In the genomic region with DNA sequence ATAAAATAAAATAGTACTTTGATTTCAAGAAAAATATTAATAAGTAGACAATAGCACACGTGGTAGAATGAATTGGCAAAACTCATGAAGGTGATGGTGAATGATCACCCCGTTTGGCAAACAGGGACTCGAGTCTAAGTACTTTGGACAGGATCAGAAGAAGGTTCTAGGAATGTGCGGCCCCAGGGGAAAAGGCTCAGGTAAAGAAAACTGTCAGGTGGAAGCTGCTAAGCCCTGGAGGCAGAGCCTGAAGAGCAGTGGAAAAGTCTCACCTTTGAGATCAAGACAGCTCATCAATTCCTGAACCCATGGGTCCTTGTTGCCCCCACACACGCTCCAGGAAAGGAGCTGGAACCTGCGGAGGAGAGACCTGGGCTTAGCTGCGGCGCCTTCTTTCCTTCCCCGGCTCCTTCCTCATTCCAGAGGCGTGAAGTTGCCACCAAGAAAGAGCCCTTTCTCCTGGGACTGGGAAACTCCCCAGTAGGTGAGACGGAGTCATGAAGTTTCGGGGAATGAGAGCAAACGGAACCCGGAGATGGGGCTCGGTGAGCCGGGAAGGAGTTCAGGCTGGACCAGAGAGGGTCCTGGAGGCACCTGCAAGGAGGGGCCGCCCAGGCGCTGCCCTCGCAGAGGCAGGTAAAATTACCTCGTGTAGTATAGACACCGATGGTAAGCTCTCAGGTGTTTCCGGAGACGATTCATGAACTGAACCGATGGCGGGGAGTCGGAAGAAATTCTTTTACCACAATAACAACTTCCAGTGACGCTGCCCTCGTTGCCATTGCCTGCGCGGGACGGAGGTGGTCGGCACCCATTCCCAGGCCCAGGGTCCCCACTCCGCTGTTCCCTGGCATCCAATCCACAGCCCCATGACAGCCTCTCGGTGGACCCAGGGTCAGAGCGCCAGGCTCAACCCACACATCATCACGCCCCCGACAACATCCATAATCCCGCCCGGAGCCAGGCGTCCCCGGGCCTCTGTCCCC, we compare ENCODE assay signal across 1 cellular context.
TF ChIP-seq lines count a peak whose summit lies in the region.

No MANE protein-coding gene starts in this region.

TF ChIP-seq in GM12878, 131 proteins besides CTCF, POLR2A, EP300 and RAD21:
- TF ChIP-seq HDAC2 (IDR thresholded peaks at IDR 0.05) (no peak), SPI1 (IDR thresholded peaks at IDR 0.05; ENCODE audit: borderline replicate concordance, insufficient read depth, low read depth, low read length) (no peak), TBL1XR1 (IDR thresholded peaks at IDR 0.05; ENCODE audit: low read depth, low read length) (no peak), RELA (IDR thresholded peaks at IDR 0.05; ENCODE audit: borderline replicate concordance, partially characterized antibody) (no peak), CHD1 (IDR thresholded peaks at IDR 0.05; ENCODE audit: low read depth, low read length) (no peak), SMC3 (IDR thresholded peaks at IDR 0.05; ENCODE audit: borderline replicate concordance, low read length) (no peak), IRF4 (IDR thresholded peaks at IDR 0.05; ENCODE audit: low read depth, low read length) (no peak), ZSCAN29 (IDR thresholded peaks at IDR 0.05) (no peak), IKZF2 (IDR thresholded peaks at IDR 0.05) (no peak), SMAD1 (IDR thresholded peaks at IDR 0.05; ENCODE audit: low read depth, partially characterized antibody) (no peak), ZBED1 (IDR thresholded peaks at IDR 0.05; ENCODE audit: borderline replicate concordance) (no peak), FOXM1 (IDR thresholded peaks at IDR 0.05; ENCODE audit: low read depth, low read length) (no peak), NR2C1 (IDR thresholded peaks at IDR 0.05) (no peak)
- TF ChIP-seq, protein P1, sequence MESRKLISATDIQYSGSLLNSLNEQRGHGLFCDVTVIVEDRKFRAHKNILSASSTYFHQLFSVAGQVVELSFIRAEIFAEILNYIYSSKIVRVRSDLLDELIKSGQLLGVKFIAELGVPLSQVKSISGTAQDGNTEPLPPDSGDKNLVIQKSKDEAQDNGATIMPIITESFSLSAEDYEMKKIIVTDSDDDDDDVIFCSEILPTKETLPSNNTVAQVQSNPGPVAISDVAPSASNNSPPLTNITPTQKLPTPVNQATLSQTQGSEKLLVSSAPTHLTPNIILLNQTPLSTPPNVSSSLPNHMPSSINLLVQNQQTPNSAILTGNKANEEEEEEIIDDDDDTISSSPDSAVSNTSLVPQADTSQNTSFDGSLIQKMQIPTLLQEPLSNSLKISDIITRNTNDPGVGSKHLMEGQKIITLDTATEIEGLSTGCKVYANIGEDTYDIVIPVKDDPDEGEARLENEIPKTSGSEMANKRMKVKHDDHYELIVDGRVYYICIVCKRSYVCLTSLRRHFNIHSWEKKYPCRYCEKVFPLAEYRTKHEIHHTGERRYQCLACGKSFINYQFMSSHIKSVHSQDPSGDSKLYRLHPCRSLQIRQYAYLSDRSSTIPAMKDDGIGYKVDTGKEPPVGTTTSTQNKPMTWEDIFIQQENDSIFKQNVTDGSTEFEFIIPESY (IDR thresholded peaks at IDR 0.05): no peak
- TF ChIP-seq, protein P2, sequence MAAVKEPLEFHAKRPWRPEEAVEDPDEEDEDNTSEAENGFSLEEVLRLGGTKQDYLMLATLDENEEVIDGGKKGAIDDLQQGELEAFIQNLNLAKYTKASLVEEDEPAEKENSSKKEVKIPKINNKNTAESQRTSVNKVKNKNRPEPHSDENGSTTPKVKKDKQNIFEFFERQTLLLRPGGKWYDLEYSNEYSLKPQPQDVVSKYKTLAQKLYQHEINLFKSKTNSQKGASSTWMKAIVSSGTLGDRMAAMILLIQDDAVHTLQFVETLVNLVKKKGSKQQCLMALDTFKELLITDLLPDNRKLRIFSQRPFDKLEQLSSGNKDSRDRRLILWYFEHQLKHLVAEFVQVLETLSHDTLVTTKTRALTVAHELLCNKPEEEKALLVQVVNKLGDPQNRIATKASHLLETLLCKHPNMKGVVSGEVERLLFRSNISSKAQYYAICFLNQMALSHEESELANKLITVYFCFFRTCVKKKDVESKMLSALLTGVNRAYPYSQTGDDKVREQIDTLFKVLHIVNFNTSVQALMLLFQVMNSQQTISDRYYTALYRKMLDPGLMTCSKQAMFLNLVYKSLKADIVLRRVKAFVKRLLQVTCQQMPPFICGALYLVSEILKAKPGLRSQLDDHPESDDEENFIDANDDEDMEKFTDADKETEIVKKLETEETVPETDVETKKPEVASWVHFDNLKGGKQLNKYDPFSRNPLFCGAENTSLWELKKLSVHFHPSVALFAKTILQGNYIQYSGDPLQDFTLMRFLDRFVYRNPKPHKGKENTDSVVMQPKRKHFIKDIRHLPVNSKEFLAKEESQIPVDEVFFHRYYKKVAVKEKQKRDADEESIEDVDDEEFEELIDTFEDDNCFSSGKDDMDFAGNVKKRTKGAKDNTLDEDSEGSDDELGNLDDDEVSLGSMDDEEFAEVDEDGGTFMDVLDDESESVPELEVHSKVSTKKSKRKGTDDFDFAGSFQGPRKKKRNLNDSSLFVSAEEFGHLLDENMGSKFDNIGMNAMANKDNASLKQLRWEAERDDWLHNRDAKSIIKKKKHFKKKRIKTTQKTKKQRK (IDR thresholded peaks at IDR 0.05; ENCODE audit: low read depth, low read length): no peak
- TF ChIP-seq, protein P3, sequence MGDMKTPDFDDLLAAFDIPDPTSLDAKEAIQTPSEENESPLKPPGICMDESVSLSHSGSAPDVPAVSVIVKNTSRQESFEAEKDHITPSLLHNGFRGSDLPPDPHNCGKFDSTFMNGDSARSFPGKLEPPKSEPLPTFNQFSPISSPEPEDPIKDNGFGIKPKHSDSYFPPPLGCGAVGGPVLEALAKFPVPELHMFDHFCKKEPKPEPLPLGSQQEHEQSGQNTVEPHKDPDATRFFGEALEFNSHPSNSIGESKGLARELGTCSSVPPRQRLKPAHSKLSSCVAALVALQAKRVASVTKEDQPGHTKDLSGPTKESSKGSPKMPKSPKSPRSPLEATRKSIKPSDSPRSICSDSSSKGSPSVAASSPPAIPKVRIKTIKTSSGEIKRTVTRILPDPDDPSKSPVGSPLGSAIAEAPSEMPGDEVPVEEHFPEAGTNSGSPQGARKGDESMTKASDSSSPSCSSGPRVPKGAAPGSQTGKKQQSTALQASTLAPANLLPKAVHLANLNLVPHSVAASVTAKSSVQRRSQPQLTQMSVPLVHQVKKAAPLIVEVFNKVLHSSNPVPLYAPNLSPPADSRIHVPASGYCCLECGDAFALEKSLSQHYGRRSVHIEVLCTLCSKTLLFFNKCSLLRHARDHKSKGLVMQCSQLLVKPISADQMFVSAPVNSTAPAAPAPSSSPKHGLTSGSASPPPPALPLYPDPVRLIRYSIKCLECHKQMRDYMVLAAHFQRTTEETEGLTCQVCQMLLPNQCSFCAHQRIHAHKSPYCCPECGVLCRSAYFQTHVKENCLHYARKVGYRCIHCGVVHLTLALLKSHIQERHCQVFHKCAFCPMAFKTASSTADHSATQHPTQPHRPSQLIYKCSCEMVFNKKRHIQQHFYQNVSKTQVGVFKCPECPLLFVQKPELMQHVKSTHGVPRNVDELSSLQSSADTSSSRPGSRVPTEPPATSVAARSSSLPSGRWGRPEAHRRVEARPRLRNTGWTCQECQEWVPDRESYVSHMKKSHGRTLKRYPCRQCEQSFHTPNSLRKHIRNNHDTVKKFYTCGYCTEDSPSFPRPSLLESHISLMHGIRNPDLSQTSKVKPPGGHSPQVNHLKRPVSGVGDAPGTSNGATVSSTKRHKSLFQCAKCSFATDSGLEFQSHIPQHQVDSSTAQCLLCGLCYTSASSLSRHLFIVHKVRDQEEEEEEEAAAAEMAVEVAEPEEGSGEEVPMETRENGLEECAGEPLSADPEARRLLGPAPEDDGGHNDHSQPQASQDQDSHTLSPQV (IDR thresholded peaks at IDR 0.05): no peak
